ENCODE assay signal across 21 cellular contexts in the genomic region with DNA sequence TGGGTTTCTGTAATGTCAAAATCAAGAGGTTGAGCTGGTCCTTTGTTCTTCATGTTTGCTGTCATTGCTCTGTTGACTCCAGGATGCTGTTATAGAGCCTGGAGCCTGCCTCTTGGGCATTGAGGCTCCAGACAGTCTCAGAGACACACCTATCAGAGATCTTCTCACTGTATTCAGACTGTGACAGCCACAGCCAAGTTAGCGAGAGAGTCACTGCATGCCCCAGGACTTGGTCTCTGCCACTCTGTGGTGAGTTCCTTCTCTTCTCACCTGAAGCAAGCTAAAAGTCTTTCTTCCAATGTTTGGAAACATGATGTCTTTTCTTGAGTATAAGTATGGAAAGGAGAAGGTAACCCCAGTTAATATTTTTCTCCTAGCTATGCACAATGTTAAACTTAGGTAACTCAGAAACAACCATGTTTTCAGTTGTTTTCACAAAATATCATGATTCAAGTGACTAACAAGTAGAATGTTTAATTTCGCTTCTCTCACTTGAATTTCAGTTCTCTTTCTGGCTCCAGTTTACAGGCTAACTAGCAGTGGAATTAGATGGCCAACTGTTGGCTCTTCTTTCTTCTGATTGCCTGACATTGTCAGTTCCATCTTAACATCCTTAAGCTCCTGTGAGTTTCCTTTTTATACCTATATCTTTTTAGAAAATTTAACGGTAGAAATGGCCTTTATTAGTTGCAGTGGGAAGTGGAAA. TPM values are rescaled to one million over a fixed set of nuclear protein-coding genes. Genes with fewer than 3 reads are reported as not detected.
DNase-seq lines count a peak whose midpoint lies in the region; ATAC-seq and TF ChIP-seq lines count a peak whose summit lies in the region.
"Had no signal": no experiment of that assay in that cellular context is flagged by ENCODE, and none has a peak within 500 bp of the region (broad histone marks: within the 10 kb centered on the region; RNA-seq: fewer than 3 reads in every experiment).

No MANE protein-coding gene starts in this region.

- no peak overlapping the region for H3K27ac Mint-ChIP-seq in stimulated activated memory B cell treated with anti-CD40 and anti-IgM and Interleukin-4, amounts not matched to agents 10 μg/mL and 1 μg/mL and 100 μg/mL, for 72 hours
- no peak overlapping the region for H3K27ac Mint-ChIP-seq in osteocyte (ENCODE audit: unreplicated experiment)
- H3K27ac Mint-ChIP-seq: T-helper 17 cell had no signal

- H3K4me3 Mint-ChIP-seq in stimulated activated memory B cell treated with anti-CD40 and anti-IgM and Interleukin-4, amounts not matched to agents 10 μg/mL and 1 μg/mL and 100 μg/mL, for 72 hours = no peak overlapping the region
- no peak overlapping the region for H3K4me3 Mint-ChIP-seq in osteocyte (ENCODE audit: unreplicated experiment)
- H3K4me3 Mint-ChIP-seq: T-helper 17 cell had no signal

- H3K36me3 ChIP-seq in Loucy (ENCODE audit: insufficient read depth, low read length) = no peaks in the 10 kb centered on the region
- H3K36me3 ChIP-seq: Peyer's patch, upper lobe of left lung had no signal

- no peak for DNase-seq in osteocyte (ENCODE audit: extremely low spot score, unreplicated experiment)
- DNase-seq: activated CD4-positive, alpha-beta T cell treated with anti-CD3 and anti-CD28 coated beads, Interleukin-2, amount 50 U/mL, for 48 hours; activated T-cell treated with anti-CD3 and anti-CD28 coated beads for 4 hours; Caco-2; head of caudate nucleus; left colon; mesendoderm; naive B cell; NCI-H1417; NCI-H748 treated with DMSO at 0.1 percent for 48 hours; Peyer's patch; right cardiac atrium; stimulated activated CD4-positive, alpha-beta T cell treated with anti-CD3 and anti-CD28 coated beads, Interleukin-12 subunit alpha, Interleukin-12 subunit beta, amount 100 ng/mL, for 4 hours; T-helper 17 cell; upper lobe of left lung had no signal

- no peaks in the 10 kb centered on the region for H4K20me1 ChIP-seq in Loucy (ENCODE audit: insufficient read depth, low read length, poor library complexity, severe bottlenecking)

- no peaks in the 10 kb centered on the region for H3F3A ChIP-seq in Loucy (ENCODE audit: low read depth)

- no peaks in the 10 kb centered on the region for H3K27me3 ChIP-seq in Loucy (ENCODE audit: insufficient read depth, low read length, poor library complexity, severe bottlenecking)
- H3K27me3 ChIP-seq: Peyer's patch, upper lobe of left lung had no signal

- peaks cover 20% of the 10 kb centered on the region for H3K4me1 Mint-ChIP-seq in stimulated activated memory B cell treated with anti-CD40 and anti-IgM and Interleukin-4, amounts not matched to agents 10 μg/mL and 1 μg/mL and 100 μg/mL, for 72 hours
- no peaks in the 10 kb centered on the region for H3K4me1 Mint-ChIP-seq in osteocyte (ENCODE audit: unreplicated experiment)

- no peak overlapping the region for H3K4me2 ChIP-seq in Loucy (ENCODE audit: low read depth, low read length, poor library complexity, severe bottlenecking)

- H3K9ac ChIP-seq in Loucy (ENCODE audit: low read depth, low read length, poor library complexity, severe bottlenecking) = no peak overlapping the region

- H3K36me3 Mint-ChIP-seq in stimulated activated memory B cell treated with anti-CD40 and anti-IgM and Interleukin-4, amounts not matched to agents 10 μg/mL and 1 μg/mL and 100 μg/mL, for 72 hours = no peaks in the 10 kb centered on the region
- no peaks in the 10 kb centered on the region for H3K36me3 Mint-ChIP-seq in osteocyte (ENCODE audit: unreplicated experiment)
- H3K36me3 Mint-ChIP-seq: naive B cell had no signal

- H3K27me3 Mint-ChIP-seq in stimulated activated memory B cell treated with anti-CD40 and anti-IgM and Interleukin-4, amounts not matched to agents 10 μg/mL and 1 μg/mL and 100 μg/mL, for 72 hours = peaks cover 16% of the 10 kb centered on the region
- H3K27me3 Mint-ChIP-seq in osteocyte (ENCODE audit: unreplicated experiment) = peaks cover 33% of the 10 kb centered on the region

- peak; percentile 67 for ATAC-seq in GM19324 (IDR thresholded peaks at IDR 0.05; ENCODE audit: low FRiP score, unreplicated experiment)
- peak; percentile 47 for ATAC-seq in HG02798 (IDR thresholded peaks at IDR 0.05; ENCODE audit: poor library complexity, unreplicated experiment)
- ATAC-seq in stimulated activated memory B cell treated with anti-CD40 and anti-IgM and Interleukin-4, amounts not matched to agents 10 μg/mL and 1 μg/mL and 100 μg/mL, for 72 hours = peak; percentile 66
- no peak for ATAC-seq in GM21717 (IDR thresholded peaks at IDR 0.05; ENCODE audit: unreplicated experiment)
- no peak for ATAC-seq in HG02588 (IDR thresholded peaks at IDR 0.05; ENCODE audit: unreplicated experiment)
- ATAC-seq: left colon, right cardiac atrium, T-helper 17 cell had no signal

- H3K79me2 ChIP-seq in Loucy (ENCODE audit: insufficient read depth, low read length) = no peaks in the 10 kb centered on the region

- no peaks in the 10 kb centered on the region for H3K9me2 ChIP-seq in Loucy (replicated peaks; ENCODE audit: low read depth, low read length)

- peak overlapping the region; percentile 11; the same call in 1 of the 2 replicates for H2AFZ ChIP-seq in Loucy (ENCODE audit: low read length)

- no peaks in the 10 kb centered on the region for H3K9me3 Mint-ChIP-seq in stimulated activated memory B cell treated with anti-CD40 and anti-IgM and Interleukin-4, amounts not matched to agents 10 μg/mL and 1 μg/mL and 100 μg/mL, for 72 hours
- H3K9me3 Mint-ChIP-seq in osteocyte (ENCODE audit: unreplicated experiment) = no peaks in the 10 kb centered on the region

- no peaks in the 10 kb centered on the region for H3K4me1 ChIP-seq in Loucy (ENCODE audit: insufficient read depth, low read length, poor library complexity, severe bottlenecking)
- H3K4me1 ChIP-seq: Caco-2, Peyer's patch, upper lobe of left lung had no signal

- TF ChIP-seq CTCF in Loucy (conservative IDR thresholded peaks at IDR 0.05; ENCODE audit: low read length) (no peak), osteocyte (IDR thresholded peaks at IDR 0.05) (no peak)

- H3K4me3 ChIP-seq in Loucy (ENCODE audit: low read length, poor library complexity, severe bottlenecking) = no peak overlapping the region
- H3K4me3 ChIP-seq: Peyer's patch, upper lobe of left lung had no signal

- H3K9me3 ChIP-seq in Loucy (ENCODE audit: insufficient read depth, low read depth, low read length) = no peaks in the 10 kb centered on the region
- H3K9me3 ChIP-seq: Caco-2, Peyer's patch, upper lobe of left lung had no signal

RNA-seq across cellular contexts. Expression of gene ZFYVE16, which starts 20.6 kb away (rescaled TPM):
- total RNA-seq in osteocyte = 53.6 and 56.3 TPM in 2 replicates

Comparison
In these comparisons a context has a peak if more than half of its experiments do, and no peak if none do; other contexts are left out.
1. ATAC-seq: peak in GM19324 (single experiment), HG02798 (single experiment) and stimulated activated memory B cell treated with anti-CD40 and anti-IgM and Interleukin-4, amounts not matched to agents 10 μg/mL and 1 μg/mL and 100 μg/mL, for 72 hours (single experiment); none in GM21717 (single experiment) and HG02588 (single experiment).